Comparison of ENCODE assay signal across 25 cellular contexts in the genomic region with DNA sequence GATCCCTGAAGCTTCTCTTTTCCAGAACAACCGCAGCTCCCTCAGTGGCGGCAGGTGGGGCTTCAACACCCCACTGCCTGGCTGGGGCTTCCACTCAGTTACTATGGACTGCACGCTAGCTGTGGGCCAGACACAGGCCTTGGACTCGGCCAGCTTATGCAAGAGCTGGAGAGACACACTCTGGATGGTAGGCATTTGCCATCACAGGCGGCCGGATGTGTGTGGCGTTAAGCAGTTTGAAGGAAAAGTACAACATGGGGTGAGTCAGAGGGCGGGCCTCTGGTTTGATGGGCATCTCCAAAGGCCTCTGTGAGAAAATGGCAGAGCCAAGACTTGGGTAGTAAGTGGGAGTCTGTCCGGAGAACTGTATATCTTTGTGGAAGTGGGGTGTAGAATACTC. TPM values are rescaled to one million over a fixed set of nuclear protein-coding genes. Genes with fewer than 3 reads are reported as not detected.
A peak's percentile ranks its signal among the peaks of the same experiment; 100 is the strongest.
DNase-seq lines count a peak whose midpoint lies in the region; ATAC-seq, FAIRE-seq and TF ChIP-seq lines count a peak whose summit lies in the region.
"Had no signal": no experiment of that assay in that cellular context is flagged by ENCODE, and none has a peak within 500 bp of the region (broad histone marks: within the 10 kb centered on the region; RNA-seq: fewer than 3 reads in every experiment).

No MANE protein-coding gene starts in this region.

- peak; percentile 38 for ATAC-seq in HepG2
- ATAC-seq in right lobe of liver = no peak
- no peak for ATAC-seq in HG02840 (IDR thresholded peaks at IDR 0.05; ENCODE audit: low FRiP score, unreplicated experiment)
- no peak for ATAC-seq in gastroesophageal sphincter
- ATAC-seq: GM12878, HCT116 had no signal

- DNase-seq in HepG2 (ENCODE audit: low spot score) = peak; percentile 38
- no peak for DNase-seq in right lobe of liver
- DNase-seq in RKO (ENCODE audit: low spot score) = peak; percentile 39
- peak; percentile 42 for DNase-seq in epithelial cell of esophagus (ENCODE audit: low read depth)
- DNase-seq in GM19240 (ENCODE audit: insufficient read length, low spot score) = no peak
- DNase-seq: CD4-positive, CD25-positive, alpha-beta regulatory T cell; DMS153; DND-41; Karpas-422; MG63; NCI-H2029; NCI-H2227 treated with DMSO at 0.1 percent for 48 hours; NCI-H526 treated with DMSO at 0.1 percent for 48 hours; SK-N-SH; SW 1271 had no signal

- in situ Hi-C loops in HepG2 (cut with HindIII; ENCODE audit: extremely low pct_ligation_motif_present, low pct_unique_long_range_greater_than_20kb) = no loop called here

- no peak overlapping the region for H2AFZ ChIP-seq in HepG2 (ENCODE audit: low read length)

- H3K9me3 ChIP-seq in HepG2 (ENCODE audit: low read length) (no peaks in the 10 kb centered on the region), right lobe of liver (no peaks in the 10 kb centered on the region), gastroesophageal sphincter (no peaks in the 10 kb centered on the region)
- H3K9me3 ChIP-seq: BLaER1, MG63, SK-N-SH had no signal

- H3K27me3 ChIP-seq in HepG2 (ENCODE audit: control insufficient read depth in 1 of 2, insufficient read depth in 2 of 2, low read length in 2 of 2) (peaks cover 2 to 33% of the 10 kb centered on the region in 2 experiments; a peak in 3 of 5 replicates), right lobe of liver (no peaks in the 10 kb centered on the region), gastroesophageal sphincter (peaks cover 36% of the 10 kb centered on the region)
- H3K27me3 ChIP-seq: BLaER1, MG63 had no signal

- CTCF ChIA-PET in HepG2 (lab: Yijun Ruan, JAX; ENCODE audit: low intra/inter-chr PET ratio, low total read pairs) = no interaction called here

- H3K36me3 ChIP-seq in HepG2 (replicated peaks in 1 of 2; ENCODE audit: control insufficient read depth in 1 of 2, insufficient read depth in 2 of 2, low read length in 2 of 2) (no peaks in the 10 kb centered on the region), right lobe of liver (no peaks in the 10 kb centered on the region), gastroesophageal sphincter (no peaks in the 10 kb centered on the region)
- H3K36me3 ChIP-seq: BLaER1, MG63 had no signal

- no peak overlapping the region for H3K27ac ChIP-seq in HepG2 (ENCODE audit: extremely low read length, insufficient read depth, low read length)
- H3K27ac ChIP-seq in right lobe of liver = no peak overlapping the region
- H3K27ac ChIP-seq in gastroesophageal sphincter = no peak overlapping the region
- H3K27ac ChIP-seq: BLaER1 had no signal

- no peak for TF ChIP-seq EP300 in HepG2 (IDR thresholded peaks at IDR 0.05; ENCODE audit: low read depth in 2 of 2, low read length in 2 of 2)
- no peak for TF ChIP-seq EP300 in HepG2 (CRISPR knock-in tag; IDR thresholded peaks at IDR 0.05; ENCODE audit: borderline replicate concordance)
- TF ChIP-seq EP300 in gastroesophageal sphincter (IDR thresholded peaks at IDR 0.05) = no peak

- no peak overlapping the region for H3K4me2 ChIP-seq in HepG2 (ENCODE audit: low read depth, low read length)
- H3K4me2 ChIP-seq: BLaER1, SK-N-SH had no signal

- intact Hi-C loops in HepG2 (cut with micrococcal nuclease; ENCODE audit: unreplicated experiment) (no loop called here), right lobe of liver (cut with DNase I) (no loop called here)

- no TSS peak for BruUV-seq in HepG2 (replicated peaks; lab: Mats Ljungman, UMichigan)

- WGBS in HepG2 (ENCODE audit: low lambda C conversion rate) = 19% methylated on average over 5 of the region's 9 CpGs
- WGBS in right lobe of liver (ENCODE audit: insufficient coverage, low coverage, low lambda C conversion rate, missing lambda C conversion rate) = 100% methylated on average over 3 of the region's 9 CpGs
- 84% methylated on average over 3 of the region's 9 CpGs; no CpG with 5 or more reads in 1 of the 2 donors for WGBS in gastroesophageal sphincter (ENCODE audit: low coverage in 1 of 2), 2 donors

- TF ChIP-seq POLR2A in HepG2 (IDR thresholded peaks at IDR 0.05; ENCODE audit: insufficient read depth in 1 of 2, low read depth in 2 of 2, low read length in 2 of 2) = no peak
- TF ChIP-seq POLR2A in right lobe of liver (IDR thresholded peaks at IDR 0.05) = no peak
- TF ChIP-seq POLR2A in gastroesophageal sphincter (IDR thresholded peaks at IDR 0.05) = no peak

- H3K9ac ChIP-seq in HepG2 (ENCODE audit: insufficient read depth, low read depth, low read length) = no peak overlapping the region
- H3K9ac ChIP-seq: BLaER1, SK-N-SH had no signal

- no peak overlapping the region for H3K4me3 ChIP-seq in HepG2 (replicated peaks in 1 of 3; ENCODE audit: insufficient read depth in 1 of 3, low read depth in 2 of 3, low read length in 3 of 3)
- H3K4me3 ChIP-seq in right lobe of liver = no peak overlapping the region
- H3K4me3 ChIP-seq in epithelial cell of esophagus (ENCODE audit: low read length) = no peak overlapping the region
- no peak overlapping the region for H3K4me3 ChIP-seq in gastroesophageal sphincter
- H3K4me3 ChIP-seq: BLaER1, GM12878, MG63 had no signal

- no peak for FAIRE-seq in HepG2 (lab: Jason Lieb, UNC)
- FAIRE-seq: A204.1, G401.6, GM12878, H1 had no signal

- H3K79me2 ChIP-seq in HepG2 (ENCODE audit: insufficient read depth, low read length) = no peaks in the 10 kb centered on the region

- H3K4me1 ChIP-seq in HepG2 (ENCODE audit: insufficient read depth, low read length) (peaks cover 8% of the 10 kb centered on the region; the same call in 1 of the 2 replicates), right lobe of liver (no peaks in the 10 kb centered on the region), gastroesophageal sphincter (no peaks in the 10 kb centered on the region)

- TF ChIP-seq RAD21 in HepG2 (CRISPR knock-in tag; IDR thresholded peaks at IDR 0.05) = no peak

- no peaks in the 10 kb centered on the region for H4K20me1 ChIP-seq in HepG2 (ENCODE audit: insufficient read depth, low read length)
- H4K20me1 ChIP-seq: BLaER1 had no signal

- TF ChIP-seq CTCF in HepG2 (CRISPR knock-in tag; IDR thresholded peaks at IDR 0.05) = no peak
- TF ChIP-seq CTCF in right lobe of liver (IDR thresholded peaks at IDR 0.05) = no peak
- TF ChIP-seq CTCF in epithelial cell of esophagus (IDR thresholded peaks at IDR 0.05; ENCODE audit: insufficient read depth, low read depth, low read length, missing control alignments) = no peak
- no peak for TF ChIP-seq CTCF in gastroesophageal sphincter (IDR thresholded peaks at IDR 0.05)

- POLR2A ChIA-PET in HepG2 (lab: Yijun Ruan, JAX) = no interaction called here

TF ChIP-seq in HepG2, 621 proteins besides CTCF, POLR2A, EP300 and RAD21 (continues in another document):
- peak; percentile 77 for TF ChIP-seq FOSL2 (CRISPR knock-in tag; IDR thresholded peaks at IDR 0.05)

RNA-seq across cellular contexts. Expression of gene KCNJ4, which starts 17.6 kb away (rescaled TPM):
- total RNA-seq in HepG2 (2016; rRNA removed; fragmentation: Illumina TruSeq; extraction: Trizol) = not detected in 2 replicates
- not detected in 2 replicates for total RNA-seq in HepG2 (2016; cell fraction: cytosol; rRNA removed; fragmentation: Illumina TruSeq; extraction: Trizol; ENCODE audit: low read depth)
- not detected in 2 replicates for total RNA-seq in HepG2 (2016; cell fraction: insoluble cytoplasmic fraction; rRNA removed; fragmentation: Illumina TruSeq; extraction: Trizol)
- not detected in 2 replicates for total RNA-seq in HepG2 (2016; cell fraction: membrane; rRNA removed; fragmentation: Illumina TruSeq; extraction: Trizol)
- total RNA-seq in HepG2 (2016; cell fraction: nucleus; rRNA removed; fragmentation: Illumina TruSeq; extraction: Trizol) = not detected in 2 replicates
- polyA plus RNA-seq in HepG2 (2011; rRNA removed) = not detected in 2 replicates
- 0.03 TPM in 1 of 2 replicates, not detected in the other for polyA plus RNA-seq in HepG2 (2011; cell fraction: cytosol; rRNA removed)
- polyA plus RNA-seq in HepG2 (2011; cell fraction: nucleus; rRNA removed) = not detected in 2 replicates
- not detected in 2 replicates for polyA plus RNA-seq in HepG2 (2012)
- polyA plus RNA-seq in HepG2 (2016; cell fraction: cytosol; fragmentation: Illumina TruSeq; extraction: Trizol; ENCODE audit: low read depth) = not detected in 2 replicates
- not detected in 2 replicates for polyA plus RNA-seq in HepG2 (2016; cell fraction: insoluble cytoplasmic fraction; fragmentation: Illumina TruSeq; extraction: Trizol; ENCODE audit: low read depth)
- not detected in 2 replicates for polyA plus RNA-seq in HepG2 (2016; cell fraction: membrane; fragmentation: Illumina TruSeq; extraction: Trizol; ENCODE audit: low read depth)
- not detected in 2 replicates for polyA plus RNA-seq in HepG2 (2016; cell fraction: nucleus; fragmentation: Illumina TruSeq; extraction: Trizol; ENCODE audit: insufficient read depth, low read depth)
- not detected in 2 replicates for polyA minus RNA-seq in HepG2 (2011; rRNA and poly(A)+ RNA removed; ENCODE audit: low replicate concordance)
- polyA minus RNA-seq in HepG2 (2011; cell fraction: cytosol; rRNA and poly(A)+ RNA removed) = not detected in 2 replicates
- polyA minus RNA-seq in HepG2 (2011; cell fraction: nucleus; rRNA and poly(A)+ RNA removed) = not detected in 2 replicates
- total RNA-seq in right lobe of liver = not detected
- not detected for total RNA-seq in gastroesophageal sphincter
- total RNA-seq: CD4-positive, CD25-positive, alpha-beta regulatory T cell; GM12878; NCI-H460 had no signal
- polyA plus RNA-seq: AG04450; CD4-positive, CD25-positive, alpha-beta regulatory T cell; GM12878; SK-N-SH had no signal

RNA-seq across cellular contexts. Expression of gene KDELR3, which starts 30.5 kb away (rescaled TPM):
- 18.9 and 24.2 TPM in 2 replicates for total RNA-seq in HepG2 (2016; rRNA removed; fragmentation: Illumina TruSeq; extraction: Trizol)
- total RNA-seq in HepG2 (2016; cell fraction: cytosol; rRNA removed; fragmentation: Illumina TruSeq; extraction: Trizol; ENCODE audit: low read depth) = 15.4 and 17.8 TPM in 2 replicates
- total RNA-seq in HepG2 (2016; cell fraction: insoluble cytoplasmic fraction; rRNA removed; fragmentation: Illumina TruSeq; extraction: Trizol) = 18.4 and 24.9 TPM in 2 replicates
- total RNA-seq in HepG2 (2016; cell fraction: membrane; rRNA removed; fragmentation: Illumina TruSeq; extraction: Trizol) = 25.0 and 25.7 TPM in 2 replicates
- 24.1 and 25.4 TPM in 2 replicates for total RNA-seq in HepG2 (2016; cell fraction: nucleus; rRNA removed; fragmentation: Illumina TruSeq; extraction: Trizol)
- 44.4 and 65.7 TPM in 2 replicates for polyA plus RNA-seq in HepG2 (2011; rRNA removed)
- polyA plus RNA-seq in HepG2 (2011; cell fraction: cytosol; rRNA removed) = 51.3 and 51.5 TPM in 2 replicates
- 13.4 and 13.6 TPM in 2 replicates for polyA plus RNA-seq in HepG2 (2011; cell fraction: nucleus; rRNA removed)
- 25.3 and 25.4 TPM in 2 replicates for polyA plus RNA-seq in HepG2 (2012)
- polyA plus RNA-seq in HepG2 (2016; cell fraction: cytosol; fragmentation: Illumina TruSeq; extraction: Trizol; ENCODE audit: low read depth) = 22.6 and 32.8 TPM in 2 replicates
- polyA plus RNA-seq in HepG2 (2016; cell fraction: insoluble cytoplasmic fraction; fragmentation: Illumina TruSeq; extraction: Trizol; ENCODE audit: low read depth) = 25.8 and 26.8 TPM in 2 replicates
- 31.8 and 34.1 TPM in 2 replicates for polyA plus RNA-seq in HepG2 (2016; cell fraction: membrane; fragmentation: Illumina TruSeq; extraction: Trizol; ENCODE audit: low read depth)
- polyA plus RNA-seq in HepG2 (2016; cell fraction: nucleus; fragmentation: Illumina TruSeq; extraction: Trizol; ENCODE audit: insufficient read depth, low read depth) = 38.2 and 40.9 TPM in 2 replicates
- polyA minus RNA-seq in HepG2 (2011; rRNA and poly(A)+ RNA removed; ENCODE audit: low replicate concordance) = 11.9 and 47.4 TPM in 2 replicates
- 22.6 and 22.7 TPM in 2 replicates for polyA minus RNA-seq in HepG2 (2011; cell fraction: cytosol; rRNA and poly(A)+ RNA removed)
- 6.4 and 12.8 TPM in 2 replicates for polyA minus RNA-seq in HepG2 (2011; cell fraction: nucleus; rRNA and poly(A)+ RNA removed)
- 10 to 100 TPM in 3 of 6 experiments, 1 to 10 TPM in 3; 2.4 to 53.8 (median 12.8) TPM for total RNA-seq in right lobe of liver
- 10 to 100 TPM in 1 of 4 donors, 1 to 10 TPM in 3; 2.6 to 19.7 (median 5.4) TPM for total RNA-seq in gastroesophageal sphincter
- total RNA-seq: CD4-positive, CD25-positive, alpha-beta regulatory T cell had no signal

Comparison
In these comparisons a context has a peak if more than half of its experiments do, and no peak if none do; other contexts are left out.
1. DNase-seq: peak in HepG2 (single experiment), RKO (single experiment) and epithelial cell of esophagus (single experiment); none in right lobe of liver (0 of 3) and GM19240 (single experiment).